ENCODE assay signal across 18 cellular contexts in genomic region chr14:90556666-90557450, GRCh38.
DNase-seq lines count a peak whose midpoint lies in the region; ATAC-seq and TF ChIP-seq lines count a peak whose summit lies in the region.
"Had no signal": no experiment of that assay in that cellular context is flagged by ENCODE, and none has a peak within 500 bp of the region (broad histone marks: within the 10 kb centered on the region; RNA-seq: fewer than 3 reads in every experiment).

No MANE protein-coding gene starts in this region.

- no peak for TF ChIP-seq CTCF in cardiac muscle cell (IDR thresholded peaks at IDR 0.05; ENCODE audit: low read depth, low read length)

- WGBS in neuronal stem cell (ENCODE audit: extremely low coverage in 2 of 2, insufficient read length in 2 of 2, insufficient replicate concordance in 1 of 2), 2 donors, result no CpG with 5 or more reads among the region's 12 CpGs
- WGBS in aorta, 2 donors, result 94 to 96% methylated on average over 12 of the region's 12 CpGs

- peak overlapping the region; percentile 98 for H2AK5ac ChIP-seq in neuronal stem cell (ENCODE audit: low read depth, low read length)

- peak overlapping the region; percentile 89 for H2BK5ac ChIP-seq in neuronal stem cell (ENCODE audit: low read length)

- peak overlapping the region; percentile 97 for H3K18ac ChIP-seq in neuronal stem cell (ENCODE audit: low read length)

- H3K9me3 ChIP-seq in cardiac muscle cell (ENCODE audit: low read depth) (no peaks in the 10 kb centered on the region), neuronal stem cell (replicated peaks in 1 of 2; ENCODE audit: control insufficient read depth in 2 of 2, insufficient read depth in 1 of 2, low read depth in 1 of 2, low read length in 2 of 2) (no peaks in the 10 kb centered on the region), aorta (ENCODE audit: control insufficient read depth, low read length) (no peaks in the 10 kb centered on the region)
- H3K9me3 ChIP-seq: Peyer's patch, SK-N-SH, thoracic aorta had no signal

- H3K27ac ChIP-seq in cardiac muscle cell (peak overlapping the region; percentile 2), neuronal stem cell (replicated peaks; ENCODE audit: low read length) (no peak overlapping the region), aorta (ENCODE audit: low read depth in 1 of 2, low read length in 2 of 2) (no peak overlapping the region)
- H3K27ac ChIP-seq: thoracic aorta had no signal

- H3K4me1 ChIP-seq in cardiac muscle cell (ENCODE audit: low read depth) (peaks cover 13% of the 10 kb centered on the region), neuronal stem cell (ENCODE audit: control insufficient read depth in 2 of 2, insufficient read depth in 1 of 2, low read depth in 1 of 2, low read length in 2 of 2) (peaks cover 13 to 36% of the 10 kb centered on the region in 2 donors), aorta (ENCODE audit: control insufficient read depth in 1 of 2, insufficient read depth in 2 of 2, low read length in 2 of 2) (no peaks in the 10 kb centered on the region)

- ATAC-seq in Right ventricle myocardium inferior, result no peak
- no peak for ATAC-seq in left cardiac atrium
- ATAC-seq in aorta (ENCODE audit: low FRiP score), result no peak
- ATAC-seq in GM19463 (IDR thresholded peaks at IDR 0.05; ENCODE audit: unreplicated experiment), result no peak
- ATAC-seq in HG02642 (IDR thresholded peaks at IDR 0.05; ENCODE audit: poor library complexity, unreplicated experiment), result no peak
- ATAC-seq in HG03175 (IDR thresholded peaks at IDR 0.05; ENCODE audit: unreplicated experiment), result no peak
- ATAC-seq: activated CD4-positive, CD25-positive, alpha-beta regulatory T cell treated with anti-CD3 and anti-CD28 coated beads, Interleukin-2, amount 50 U/mL, for 24 hours had no signal

- peak overlapping the region; percentile 96 for H2BK12ac ChIP-seq in neuronal stem cell (ENCODE audit: low read length)

- no peak overlapping the region for H4K8ac ChIP-seq in neuronal stem cell (ENCODE audit: low read depth, low read length)

- H2BK15ac ChIP-seq in neuronal stem cell (ENCODE audit: low read length), result peak overlapping the region; percentile 82

- peak overlapping the region; percentile 79 for H3K4ac ChIP-seq in neuronal stem cell (ENCODE audit: low read length)

- H3K36me3 ChIP-seq in cardiac muscle cell (no peaks in the 10 kb centered on the region), neuronal stem cell (replicated peaks in 1 of 2; ENCODE audit: control insufficient read depth in 2 of 2, insufficient read depth in 2 of 2, low read length in 2 of 2) (no peaks in the 10 kb centered on the region), aorta (ENCODE audit: control insufficient read depth in 1 of 2, insufficient read depth in 2 of 2, low read length in 1 of 2) (no peaks in the 10 kb centered on the region)
- H3K36me3 ChIP-seq: Peyer's patch had no signal

- H3K4me3 ChIP-seq in cardiac muscle cell (no peak overlapping the region), neuronal stem cell (ENCODE audit: low read length in 2 of 2) (no peak overlapping the region), aorta (ENCODE audit: low read length in 2 of 2) (no peak overlapping the region)
- H3K4me3 ChIP-seq: thoracic aorta had no signal

- peak overlapping the region; percentile 77 for H3K14ac ChIP-seq in neuronal stem cell (ENCODE audit: low read length)

- DNase-seq in cardiac muscle cell (ENCODE audit: low read depth in 1 of 2, low spot score in 1 of 2), result no peak
- no peak for DNase-seq in Right ventricle myocardium inferior (ENCODE audit: missing footprints)
- peak; percentile 5 for DNase-seq in left cardiac atrium
- no peak for DNase-seq in neuronal stem cell (ENCODE audit: low spot score)
- DNase-seq in aorta, result peak; percentile 24 to 73
- DNase-seq: activated CD8-positive, alpha-beta memory T cell treated with anti-CD3 and anti-CD28 coated beads for 24 hours; GDM1; kidney glomerular epithelial cell; NCI-H146; Peyer's patch; stimulated activated CD4-positive, alpha-beta T cell treated with anti-CD3 and anti-CD28 coated beads, Interleukin-4, amount 100 ng/mL, for 1 hour; T-helper 9 cell had no signal

- no peak overlapping the region for H2AFZ ChIP-seq in neuronal stem cell (ENCODE audit: low read length)

- H3K23ac ChIP-seq in neuronal stem cell (ENCODE audit: low read depth, low read length, poor library complexity), result peak overlapping the region; percentile 39

- H3K27me3 ChIP-seq in cardiac muscle cell (no peaks in the 10 kb centered on the region), neuronal stem cell (ENCODE audit: control insufficient read depth in 3 of 3, insufficient read depth in 3 of 3, low read depth in 1 of 3, low read length in 3 of 3) (no peaks in the 10 kb centered on the region), aorta (ENCODE audit: control insufficient read depth in 1 of 2, insufficient read depth in 2 of 2, low read length in 1 of 2) (no peaks in the 10 kb centered on the region)
- H3K27me3 ChIP-seq: Peyer's patch had no signal

- H4K91ac ChIP-seq in neuronal stem cell (ENCODE audit: low read depth, low read length, poor library complexity), result peak overlapping the region; percentile 97

- H3K4me2 ChIP-seq in neuronal stem cell (ENCODE audit: insufficient read depth, low read length, poor library complexity, severe bottlenecking), result no peak overlapping the region
- H3K4me2 ChIP-seq: SK-N-SH had no signal

- intact Hi-C loops in Right ventricle myocardium inferior (cut with DNase I) (loop anchor here (2.0 kb wide), 1 partner anchor 16 kb away; no protein-coding TSS in a partner anchor), left cardiac atrium (cut with DNase I) (no loop called here), aorta (cut with DNase I) (no loop called here)

- no peaks in the 10 kb centered on the region for H3K79me1 ChIP-seq in neuronal stem cell (ENCODE audit: low read depth, low read length)

- H2BK120ac ChIP-seq in neuronal stem cell (ENCODE audit: low read depth, low read length), result peak overlapping the region; percentile 84

- peak overlapping the region; percentile 67 for H3K9ac ChIP-seq in neuronal stem cell (ENCODE audit: low read depth, low read length, poor library complexity)
- H3K9ac ChIP-seq: SK-N-SH had no signal

Comparison
In these comparisons a context has a peak if more than half of its experiments do, and no peak if none do; other contexts are left out.
1. DNase-seq: peak in left cardiac atrium (single experiment) and aorta (2 of 2); none in cardiac muscle cell (0 of 2), Right ventricle myocardium inferior (single experiment) and neuronal stem cell (single experiment).